ENCODE assay signal across 1 cellular context in the genomic region with DNA sequence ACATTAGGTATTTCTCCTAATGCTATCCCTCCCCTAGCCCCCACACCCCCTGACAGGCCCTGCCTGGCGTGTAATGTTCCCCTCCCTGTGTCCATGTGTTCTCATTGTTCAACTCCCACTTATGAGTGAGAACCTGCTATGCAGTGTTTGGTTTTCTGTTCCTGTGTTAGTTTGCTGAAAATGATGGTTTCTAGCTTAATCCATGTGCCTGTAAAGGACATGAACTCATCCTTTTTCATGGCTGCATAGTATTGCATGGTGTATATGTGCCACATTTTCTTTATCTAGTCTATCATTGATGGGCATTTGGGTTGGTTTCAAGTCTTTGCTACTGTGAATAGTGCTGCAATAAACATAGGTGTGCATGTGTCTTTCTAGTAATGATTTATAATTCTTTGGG.
A peak's percentile ranks its signal among the peaks of the same experiment; 100 is the strongest.
TF ChIP-seq lines count a peak whose summit lies in the region.

No MANE protein-coding gene starts in this region.

TF ChIP-seq in HEK293, 187 proteins besides CTCF, POLR2A, EP300 and RAD21:
- peak; percentile 88 for TF ChIP-seq ZNF146 (tag by site-specific recombination; IDR thresholded peaks at IDR 0.05)
